ENCODE assay signal across 8 cellular contexts in genomic region chr17:7583253-7584109, GRCh38. TPM values are rescaled to one million over a fixed set of nuclear protein-coding genes. Genes with fewer than 3 reads are reported as not detected.
DNase-seq lines count a peak whose midpoint lies in the region; ATAC-seq and TF ChIP-seq lines count a peak whose summit lies in the region.

TSS of gene MPDU1 (plus strand) at chr17:7583852. CDS start at chr17:7583863, 11 bp downstream.

- peak within 1 kb of the TSS; percentile 100 for H3K4ac ChIP-seq in IMR-90 (ENCODE audit: low read depth, low read length)

- no peak for TF ChIP-seq RAD21 in IMR-90 (IDR thresholded peaks at IDR 0.05; ENCODE audit: low read length)

- H3K4me1 Mint-ChIP-seq in Calu3 (ENCODE audit: low read depth, unreplicated experiment), result peaks cover 28% of the 10 kb centered on the region

- peak within 1 kb of the TSS; percentile 93 for H3K4me2 ChIP-seq in IMR-90 (ENCODE audit: low read depth, low read length)

- peak within 1 kb of the TSS; percentile 63 to 100 for H4K8ac ChIP-seq in IMR-90 (ENCODE audit: low read depth in 2 of 2, low read length in 2 of 2)

- peak within 1 kb of the TSS; percentile 99 for H2BK120ac ChIP-seq in IMR-90 (ENCODE audit: low read depth, low read length)

- peak within 1 kb of the TSS; percentile 95 for H2BK20ac ChIP-seq in IMR-90 (ENCODE audit: low read depth, low read length)

- dilution Hi-C loops in IMR-90 (cut with HindIII; ENCODE audit: low sequenced_read_pairs, unreplicated experiment), result no loop called here

- peaks cover 77% of the 10 kb centered on the region for H3K36me3 Mint-ChIP-seq in Calu3 (ENCODE audit: insufficient read depth, unreplicated experiment)

- TF ChIP-seq POLR2A in IMR-90 (IDR thresholded peaks at IDR 0.05; ENCODE audit: low read depth, low read length), result peak; percentile 98

- H4K20me1 ChIP-seq in IMR-90 (ENCODE audit: insufficient read depth, low read length), result peaks cover 27% of the 10 kb centered on the region

- in situ Hi-C loops in IMR-90 (cut with MboI; ENCODE audit: low sequenced_read_pairs), result no loop called here

- H4K5ac ChIP-seq in IMR-90 (ENCODE audit: low read depth, low read length), result peak within 1 kb of the TSS; percentile 99

- peaks cover 18% of the 10 kb centered on the region for H3K36me3 ChIP-seq in IMR-90 (ENCODE audit: control insufficient read depth, insufficient read depth, low read length)

- BruUV-seq in Calu3 (replicated peaks; lab: Mats Ljungman, UMichigan) (TSS peak; percentile 84), IMR-90 (replicated peaks; lab: Mats Ljungman, UMichigan) (no TSS peak)

- peak within 1 kb of the TSS; percentile 100 for H4K91ac ChIP-seq in IMR-90 (ENCODE audit: insufficient read depth, low read depth, low read length)

- peak within 1 kb of the TSS; percentile 93 for H3K27ac ChIP-seq in IMR-90 (ENCODE audit: insufficient read depth, low read length)

- POLR2A ChIA-PET in IMR-90 (lab: Charles Lee; ENCODE audit: unreplicated experiment), result interaction anchor here (0.6 to 1.8 kb wide), 8 partner anchors 8 to 104 kb away, joined by 3 to 12 read pairs (median 3); no protein-coding TSS in a partner anchor

- CTCF ChIA-PET in Calu3 (lab: Charles Lee), result interaction anchor here (2.2 kb wide), 1 partner anchor 104 kb away, joined by 12 read pairs; the partner anchor contains the start of genes TP53 and WRAP53
- CTCF ChIA-PET in IMR-90 (lab: Yijun Ruan, JAX), result interaction anchor here (0.8 to 1.4 kb wide), 4 partner anchors 14 to 104 kb away, joined by 3 to 6 read pairs (median 4); partner anchors contain the start of genes TP53 and WRAP53

- ATAC-seq in GM21447 (IDR thresholded peaks at IDR 0.05; ENCODE audit: unreplicated experiment) (peak; percentile 57), IMR-90 (ENCODE audit: low read depth) (peak; percentile 70)

- H3K79me1 ChIP-seq in IMR-90 (ENCODE audit: low read depth in 1 of 2, low read length in 2 of 2), result peaks cover 24 to 77% of the 10 kb centered on the region in 2 experiments

- peak within 1 kb of the TSS; percentile 99 for H2AFZ ChIP-seq in IMR-90 (replicated peaks; ENCODE audit: low read length, poor library complexity)

- WGBS in IMR-90 (ENCODE audit: extremely low coverage in 2 of 2, insufficient read length in 1 of 2), 2 experiments, result 1% methylated on average over 40 of the region's 69 CpGs; no CpG with 5 or more reads in 1 of the 2 experiments

- H2AK5ac ChIP-seq in IMR-90 (ENCODE audit: low read depth, low read length), result peak within 1 kb of the TSS; percentile 100

- H3K56ac ChIP-seq in IMR-90 (ENCODE audit: extremely low read depth, insufficient read depth, low read length), result peak within 1 kb of the TSS; percentile 99

- peaks cover 43% of the 10 kb centered on the region for H3K4me1 ChIP-seq in IMR-90 (ENCODE audit: control insufficient read depth, insufficient read depth, low read length)
- H3K4me1 ChIP-seq in mononuclear cell (ENCODE audit: insufficient read depth, low read length), result peaks cover 86% of the 10 kb centered on the region

- H3K9me3 ChIP-seq in IMR-90 (ENCODE audit: control insufficient read depth, insufficient read depth, low read length) (no peaks in the 10 kb centered on the region), mononuclear cell (ENCODE audit: low read depth, low read length) (no peaks in the 10 kb centered on the region)

- H3K27me3 Mint-ChIP-seq in Calu3 (ENCODE audit: unreplicated experiment), result no peaks in the 10 kb centered on the region

- peak within 1 kb of the TSS; percentile 100 for H3K14ac ChIP-seq in IMR-90 (replicated peaks; ENCODE audit: low read depth, low read length)

- H3K27me3 ChIP-seq in IMR-90 (ENCODE audit: control insufficient read depth, insufficient read depth, low read length) (no peaks in the 10 kb centered on the region), mononuclear cell (ENCODE audit: insufficient read depth, low read length) (no peaks in the 10 kb centered on the region)

- intact Hi-C loops in Calu3 (cut with micrococcal nuclease; ENCODE audit: unreplicated experiment) (no loop called here), IMR-90 (cut with micrococcal nuclease) (no loop called here)

- H3K4me3 Mint-ChIP-seq in Calu3 (ENCODE audit: low read depth, unreplicated experiment), result peak within 1 kb of the TSS; percentile 84

- peak within 1 kb of the TSS; percentile 100 for H3K23ac ChIP-seq in IMR-90 (ENCODE audit: low read depth, low read length)

- no peaks in the 10 kb centered on the region for H3K9me3 Mint-ChIP-seq in Calu3 (ENCODE audit: low read depth, unreplicated experiment)

- TF ChIP-seq CTCF in Calu3 (IDR thresholded peaks at IDR 0.05; ENCODE audit: unreplicated experiment), result no peak
- no peak for TF ChIP-seq CTCF in IMR-90 (conservative IDR thresholded peaks at IDR 0.05; ENCODE audit: low read depth, low read length)

- DNase-seq in Calu3, result peak; percentile 90
- peak; percentile 96 for DNase-seq in IMR-90
- DNase-seq in OCI-M1 (lab: John Stamatoyannopoulos, UW), result peak; percentile 99
- peak; percentile 94 for DNase-seq in activated T-cell treated with anti-CD3 and anti-CD28 coated beads for 24 hours (ENCODE audit: low read depth)
- peak; percentile 94 for DNase-seq in epidermal melanocyte (ENCODE audit: insufficient read length, low spot score)
- peak; percentile 86 to 89 for DNase-seq in stimulated activated CD8-positive, alpha-beta memory T cell treated with anti-CD3 and anti-CD28 coated beads, Interleukin-4, amount 100 ng/mL, for 1 hour (ENCODE audit: low read depth in 2 of 2, low spot score in 1 of 2)

- H3K4me3 ChIP-seq in IMR-90 (ENCODE audit: insufficient read depth, low read depth, low read length), result peak within 1 kb of the TSS; percentile 68
- peak within 1 kb of the TSS; percentile 61 for H3K4me3 ChIP-seq in mononuclear cell (ENCODE audit: low read length)

- H3K9me1 ChIP-seq in IMR-90 (ENCODE audit: insufficient read depth, low read length), result peaks cover 30% of the 10 kb centered on the region

- H2BK5ac ChIP-seq in IMR-90 (ENCODE audit: low read depth, low read length, poor library complexity, severe bottlenecking), result peak within 1 kb of the TSS; percentile 98

- H2AK9ac ChIP-seq in IMR-90 (replicated peaks; ENCODE audit: low read depth, low read length, poor library complexity), result peak within 1 kb of the TSS; percentile 100

- H3K18ac ChIP-seq in IMR-90 (ENCODE audit: low read depth, low read length), result peak within 1 kb of the TSS; percentile 99

- H3K9ac ChIP-seq in IMR-90 (ENCODE audit: low read depth, low read length), result peak within 1 kb of the TSS; percentile 92

- peak within 1 kb of the TSS; percentile 99 for H3K27ac Mint-ChIP-seq in Calu3 (ENCODE audit: unreplicated experiment)

- H2BK15ac ChIP-seq in IMR-90 (ENCODE audit: low read depth, low read length), result peak within 1 kb of the TSS; percentile 92

TF ChIP-seq in IMR-90, 13 proteins besides CTCF, POLR2A, EP300 and RAD21:
- TF ChIP-seq FOS (IDR thresholded peaks at IDR 0.05; ENCODE audit: low read depth, low read length) (no peak), RFX5 (IDR thresholded peaks at IDR 0.05; ENCODE audit: low read depth, low read length) (no peak), RCOR1 (IDR thresholded peaks at IDR 0.05; ENCODE audit: insufficient replicate concordance, low read length) (no peak), MXI1 (IDR thresholded peaks at IDR 0.05; ENCODE audit: borderline replicate concordance, low read depth, low read length) (peak; percentile 99), MAZ (IDR thresholded peaks at IDR 0.05; ENCODE audit: borderline replicate concordance, low read depth, low read length) (peak; percentile 60; the same call in 1 of the 2 replicates)
- TF ChIP-seq, protein P1, sequence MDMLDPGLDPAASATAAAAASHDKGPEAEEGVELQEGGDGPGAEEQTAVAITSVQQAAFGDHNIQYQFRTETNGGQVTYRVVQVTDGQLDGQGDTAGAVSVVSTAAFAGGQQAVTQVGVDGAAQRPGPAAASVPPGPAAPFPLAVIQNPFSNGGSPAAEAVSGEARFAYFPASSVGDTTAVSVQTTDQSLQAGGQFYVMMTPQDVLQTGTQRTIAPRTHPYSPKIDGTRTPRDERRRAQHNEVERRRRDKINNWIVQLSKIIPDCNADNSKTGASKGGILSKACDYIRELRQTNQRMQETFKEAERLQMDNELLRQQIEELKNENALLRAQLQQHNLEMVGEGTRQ (IDR thresholded peaks at IDR 0.05; ENCODE audit: low read depth, low read length), result peak; percentile 25; the same call in 1 of the 2 replicates

RNA-seq across cellular contexts. Expression of gene MPDU1, which starts in this region (rescaled TPM):
- total RNA-seq in Calu3 (2022) (34.6 and 36.3 TPM in 2 replicates), IMR-90 (2012; rRNA removed) (142 and 149 TPM in 2 replicates), mononuclear cell (48.0 TPM)
- 135 and 152 TPM in 2 replicates for polyA plus RNA-seq in IMR-90 (2012; rRNA removed)
- 111 and 139 TPM in 2 replicates for polyA plus RNA-seq in IMR-90 (2012; cell fraction: cytosol; rRNA removed)
- 74.4 and 102 TPM in 2 replicates for polyA plus RNA-seq in IMR-90 (2012; cell fraction: nucleus; rRNA removed; ENCODE audit: low replicate concordance)

Comparison
In these comparisons a context has a peak if more than half of its experiments do, and no peak if none do; other contexts are left out.
1. Peak in every context shown above with its lines: DNase-seq, ATAC-seq, H3K4me3 ChIP-seq and H3K27ac ChIP-seq.